8 cellular contexts compared by ENCODE assay signal in genomic region chr1:151146416-151147131, GRCh38. TPM values are rescaled to one million over a fixed set of nuclear protein-coding genes. Genes with fewer than 3 reads are reported as not detected.
DNase-seq lines count a peak whose midpoint lies in the region; ATAC-seq, FAIRE-seq and TF ChIP-seq lines count a peak whose summit lies in the region.

A gene with protein sequence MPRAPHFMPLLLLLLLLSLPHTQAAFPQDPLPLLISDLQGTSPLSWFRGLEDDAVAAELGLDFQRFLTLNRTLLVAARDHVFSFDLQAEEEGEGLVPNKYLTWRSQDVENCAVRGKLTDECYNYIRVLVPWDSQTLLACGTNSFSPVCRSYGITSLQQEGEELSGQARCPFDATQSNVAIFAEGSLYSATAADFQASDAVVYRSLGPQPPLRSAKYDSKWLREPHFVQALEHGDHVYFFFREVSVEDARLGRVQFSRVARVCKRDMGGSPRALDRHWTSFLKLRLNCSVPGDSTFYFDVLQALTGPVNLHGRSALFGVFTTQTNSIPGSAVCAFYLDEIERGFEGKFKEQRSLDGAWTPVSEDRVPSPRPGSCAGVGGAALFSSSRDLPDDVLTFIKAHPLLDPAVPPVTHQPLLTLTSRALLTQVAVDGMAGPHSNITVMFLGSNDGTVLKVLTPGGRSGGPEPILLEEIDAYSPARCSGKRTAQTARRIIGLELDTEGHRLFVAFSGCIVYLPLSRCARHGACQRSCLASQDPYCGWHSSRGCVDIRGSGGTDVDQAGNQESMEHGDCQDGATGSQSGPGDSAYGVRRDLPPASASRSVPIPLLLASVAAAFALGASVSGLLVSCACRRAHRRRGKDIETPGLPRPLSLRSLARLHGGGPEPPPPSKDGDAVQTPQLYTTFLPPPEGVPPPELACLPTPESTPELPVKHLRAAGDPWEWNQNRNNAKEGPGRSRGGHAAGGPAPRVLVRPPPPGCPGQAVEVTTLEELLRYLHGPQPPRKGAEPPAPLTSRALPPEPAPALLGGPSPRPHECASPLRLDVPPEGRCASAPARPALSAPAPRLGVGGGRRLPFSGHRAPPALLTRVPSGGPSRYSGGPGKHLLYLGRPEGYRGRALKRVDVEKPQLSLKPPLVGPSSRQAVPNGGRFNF (minus strand): TSS chr1:151146631. CDS start chr1:151142621, 4,010 bp downstream.

- no peaks in the 10 kb centered on the region for H3K36me3 ChIP-seq in aorta (ENCODE audit: control insufficient read depth in 1 of 2, insufficient read depth in 2 of 2, low read length in 1 of 2)

- H3K4me3 ChIP-seq in astrocyte of the spinal cord (ENCODE audit: low read depth, low read length) (peak within 1 kb of the TSS; percentile 61), aorta (ENCODE audit: low read length in 2 of 2) (peak within 1 kb of the TSS; percentile 68 to 77)

- FAIRE-seq in GM18507 (lab: Jason Lieb, UNC), result peak; percentile 95

- peak within 1 kb of the TSS in 1 of 2 donors; percentile 18 for H3K27ac ChIP-seq in aorta (ENCODE audit: low read depth in 1 of 2, low read length in 2 of 2)

- WGBS in aorta, 2 donors, result 0% methylated on average over 60 to 61 of the region's 61 CpGs

- H3K4me1 ChIP-seq in aorta (ENCODE audit: control insufficient read depth in 1 of 2, insufficient read depth in 2 of 2, low read length in 2 of 2), result no peaks in the 10 kb centered on the region

- no peak for TF ChIP-seq CTCF in astrocyte of the spinal cord (IDR thresholded peaks at IDR 0.05; ENCODE audit: low read depth, low read length)

- ATAC-seq in HG03025 (IDR thresholded peaks at IDR 0.05; ENCODE audit: low FRiP score, unreplicated experiment) (peak; percentile 96), aorta (ENCODE audit: low FRiP score) (peak; percentile 99)

- H3K27me3 ChIP-seq in aorta (ENCODE audit: control insufficient read depth in 1 of 2, insufficient read depth in 2 of 2, low read length in 1 of 2), result no peaks in the 10 kb centered on the region

- no peaks in the 10 kb centered on the region for H3K9me3 ChIP-seq in aorta (ENCODE audit: control insufficient read depth, low read length)

- intact Hi-C loops in aorta (cut with DNase I), result no loop called here

- peak; percentile 85 for DNase-seq in GM18507 (ENCODE audit: extremely low spot score, insufficient read length, low read depth)
- peak; percentile 82 for DNase-seq in NCI-H2029 (lab: John Stamatoyannopoulos, UW)
- DNase-seq in T1000 (lab: John Stamatoyannopoulos, UW), result peak; percentile 95
- DNase-seq in astrocyte of the spinal cord (ENCODE audit: low read depth, low spot score), result peak; percentile 91
- DNase-seq in hepatic stellate cell (ENCODE audit: low spot score), result peak; percentile 94
- peak; percentile 76 for DNase-seq in renal cortical epithelial cell (ENCODE audit: low read depth)
- DNase-seq in aorta, result peak; percentile 97 to 98

- in situ Hi-C loops in astrocyte of the spinal cord (cut with HindIII; ENCODE audit: low sequenced_read_pairs), result no loop called here

RNA-seq across cellular contexts. Expression of the gene that starts here (rescaled TPM):
- total RNA-seq in renal cortical epithelial cell, result 8.4 TPM in 1 of 2 replicates, not detected in the other
- 10 to 100 TPM in 1 of 2 donors, 1 to 10 TPM in 1; 8.1 to 25.2 TPM for total RNA-seq in aorta
- 10 to 100 TPM in 1 of 2 donors, 1 to 10 TPM in 1; 2.5 to 28.8 TPM for polyA plus RNA-seq in aorta
